10 cellular contexts compared by ENCODE assay signal in genomic region chr1:201593200-201593828, GRCh38. TPM values are rescaled to one million over a fixed set of nuclear protein-coding genes. Genes with fewer than 3 reads are reported as not detected.
DNase-seq lines count a peak whose midpoint lies in the region; ATAC-seq, FAIRE-seq and TF ChIP-seq lines count a peak whose summit lies in the region.
"Had no signal": no experiment of that assay in that cellular context is flagged by ENCODE, and none has a peak within 500 bp of the region (broad histone marks: within the 10 kb centered on the region; RNA-seq: fewer than 3 reads in every experiment).

No MANE protein-coding gene starts in this region.

- H3K4me1 ChIP-seq in SK-N-SH (ENCODE audit: control insufficient read depth in 1 of 2, insufficient read depth in 2 of 2, low read depth in 1 of 2, low read length in 1 of 2), result peaks cover 39 to 42% of the 10 kb centered on the region in 2 experiments

- H3K4me2 ChIP-seq in SK-N-SH, result peak overlapping the region; percentile 71

- no peak overlapping the region for H3K27ac Mint-ChIP-seq in activated CD8-positive, alpha-beta memory T cell treated with anti-CD3 and anti-CD28 coated beads, Interleukin-2, amount 10 ng/mL, durations not matched to agents 7 days and 5 days
- H3K27ac Mint-ChIP-seq: IgD-negative memory B cell had no signal

- peaks cover 3% of the 10 kb centered on the region for H3K27me3 Mint-ChIP-seq in activated CD8-positive, alpha-beta memory T cell treated with anti-CD3 and anti-CD28 coated beads, Interleukin-2, amount 10 ng/mL, durations not matched to agents 7 days and 5 days

- H3K4me3 ChIP-seq in HFF-Myc (replicated peaks; ENCODE audit: low read depth, low read length) (no peak overlapping the region), SK-N-SH (ENCODE audit: low read depth in 2 of 2, low read length in 1 of 2) (no peak overlapping the region)

- 4% methylated on average over 7 of the region's 7 CpGs for WGBS in SK-N-SH (ENCODE audit: low lambda C conversion rate)

- DNase-seq in HFF-Myc (ENCODE audit: extremely low read depth, low read depth) (peak; percentile 79), SK-N-SH (peak; percentile 71), glomerular visceral epithelial cell (ENCODE audit: extremely low spot score) (peak; percentile 78), stromal cell of bone marrow (ENCODE audit: low read depth) (peak; percentile 98), GM10248 (ENCODE audit: extremely low spot score) (no peak), urothelium cell line (ENCODE audit: low spot score) (no peak), cerebellar nuclear complex (lab: John Stamatoyannopoulos, UW) (no peak)
- no peak for DNase-seq in activated CD8-positive, alpha-beta memory T cell treated with anti-CD3 and anti-CD28 coated beads, Interleukin-2, amount 10 ng/mL, durations not matched to agents 7 days and 5 days
- DNase-seq: activated CD4-positive, alpha-beta T cell treated with anti-CD3 and anti-CD28 coated beads for 48 hours had no signal

- CTCF ChIA-PET in SK-N-SH (lab: Yijun Ruan, JAX), result interaction anchor here (1.5 to 2.7 kb wide), 5 partner anchors 11 to 200 kb away, joined by 5 to 10 read pairs (median 7); no protein-coding TSS in a partner anchor
- CTCF ChIA-PET in GM10248 (lab: Yijun Ruan, JAX), result no interaction called here
- CTCF ChIA-PET in activated CD8-positive, alpha-beta memory T cell treated with anti-CD3 and anti-CD28 coated beads, Interleukin-2, amount 10 ng/mL, durations not matched to agents 7 days and 5 days (lab: Charles Lee), result no interaction called here

- peaks cover 53% of the 10 kb centered on the region for H3F3A ChIP-seq in SK-N-SH (replicated peaks; ENCODE audit: insufficient read depth)

- no peaks in the 10 kb centered on the region for H3K36me3 Mint-ChIP-seq in activated CD8-positive, alpha-beta memory T cell treated with anti-CD3 and anti-CD28 coated beads, Interleukin-2, amount 10 ng/mL, durations not matched to agents 7 days and 5 days

- no peak overlapping the region for H3K4me3 Mint-ChIP-seq in activated CD8-positive, alpha-beta memory T cell treated with anti-CD3 and anti-CD28 coated beads, Interleukin-2, amount 10 ng/mL, durations not matched to agents 7 days and 5 days
- H3K4me3 Mint-ChIP-seq: IgD-negative memory B cell had no signal

- H3K9me3 ChIP-seq in SK-N-SH, result no peaks in the 10 kb centered on the region

- no peaks in the 10 kb centered on the region for H3K4me1 Mint-ChIP-seq in activated CD8-positive, alpha-beta memory T cell treated with anti-CD3 and anti-CD28 coated beads, Interleukin-2, amount 10 ng/mL, durations not matched to agents 7 days and 5 days

- ATAC-seq in activated CD8-positive, alpha-beta memory T cell treated with anti-CD3 and anti-CD28 coated beads, Interleukin-2, amount 10 ng/mL, durations not matched to agents 7 days and 5 days, result no peak

- TF ChIP-seq EP300 in SK-N-SH (IDR thresholded peaks at IDR 0.05; ENCODE audit: borderline replicate concordance in 1 of 2, low read depth in 1 of 2, low read length in 1 of 2), result peak; percentile 85 to 93

- peaks cover 27% of the 10 kb centered on the region for H4K20me1 ChIP-seq in SK-N-SH (ENCODE audit: insufficient read depth)

- H2AFZ ChIP-seq in SK-N-SH (ENCODE audit: low read depth), result no peak overlapping the region

- peak; percentile 35 for TF ChIP-seq RAD21 in SK-N-SH (IDR thresholded peaks at IDR 0.05; ENCODE audit: low read length)

- TF ChIP-seq CTCF in HFF-Myc (IDR thresholded peaks at IDR 0.05; ENCODE audit: low read depth, low read length, missing control alignments), result no peak
- no peak for TF ChIP-seq CTCF in SK-N-SH (IDR thresholded peaks at IDR 0.05)
- TF ChIP-seq CTCF in GM10248 (IDR thresholded peaks at IDR 0.05; ENCODE audit: control extremely low read depth, extremely low read depth, low read depth, missing control alignments), result no peak

- POLR2A ChIA-PET in SK-N-SH (lab: Yijun Ruan, JAX), result no interaction called here
- POLR2A ChIA-PET in GM10248 (lab: Yijun Ruan, JAX), result no interaction called here

- FAIRE-seq in urothelium cell line (lab: Jason Lieb, UNC), result no peak

- no peaks in the 10 kb centered on the region for H3K9me2 ChIP-seq in SK-N-SH

- no peaks in the 10 kb centered on the region for H3K27me3 ChIP-seq in SK-N-SH (ENCODE audit: insufficient read depth)

- no peaks in the 10 kb centered on the region for H3K9me3 Mint-ChIP-seq in activated CD8-positive, alpha-beta memory T cell treated with anti-CD3 and anti-CD28 coated beads, Interleukin-2, amount 10 ng/mL, durations not matched to agents 7 days and 5 days (ENCODE audit: low read depth)
- H3K9me3 Mint-ChIP-seq: IgD-negative memory B cell had no signal

- H3K79me2 ChIP-seq in SK-N-SH (ENCODE audit: insufficient read depth), result peaks cover 90% of the 10 kb centered on the region

- peak overlapping the region; percentile 91 to 98 for H3K27ac ChIP-seq in SK-N-SH (ENCODE audit: low read depth in 2 of 2, low read length in 1 of 2)

- peaks cover 28 to 69% of the 10 kb centered on the region in 2 experiments for H3K36me3 ChIP-seq in SK-N-SH (replicated peaks in 1 of 2; ENCODE audit: control insufficient read depth in 1 of 2, insufficient read depth in 2 of 2, low read length in 1 of 2)

- H3K9ac ChIP-seq in SK-N-SH, result peak overlapping the region; percentile 44; the same call in 1 of the 2 replicates

TF ChIP-seq in SK-N-SH, 30 proteins besides CTCF, POLR2A, EP300 and RAD21 (continues in another document):
- TF ChIP-seq YY1 (IDR thresholded peaks at IDR 0.05; ENCODE audit: low read depth) (peak; percentile 62; the same call in 1 of the 2 replicates), FOXM1 (IDR thresholded peaks at IDR 0.05; ENCODE audit: low read depth) (peak; percentile 80), POLR2AphosphoS5 (IDR thresholded peaks at IDR 0.05; ENCODE audit: low read depth, low read length) (peak; percentile 90), NFIC (IDR thresholded peaks at IDR 0.05; ENCODE audit: borderline replicate concordance) (peak; percentile 100), GATA2 (CRISPR knock-in tag; IDR thresholded peaks at IDR 0.05) (no peak), SMC3 (IDR thresholded peaks at IDR 0.05; ENCODE audit: low read depth, low read length) (0 out of 2 replicates have a peak, but pooled peaks have one; percentile 2), MAX (IDR thresholded peaks at IDR 0.05; ENCODE audit: low read depth) (peak; percentile 88), EZH2phosphoT487 (IDR thresholded peaks at IDR 0.05; ENCODE audit: borderline replicate concordance, low read depth) (no peak), SIN3A (IDR thresholded peaks at IDR 0.05; ENCODE audit: borderline replicate concordance, low read depth, low read length) (0 out of 2 replicates have a peak, but pooled peaks have one; percentile 61), PBX3 (IDR thresholded peaks at IDR 0.05) (peak; percentile 92), FOSL2 (IDR thresholded peaks at IDR 0.05; ENCODE audit: borderline replicate concordance, low read depth) (peak; percentile 94), RCOR1 (IDR thresholded peaks at IDR 0.05; ENCODE audit: low read length) (0 out of 2 replicates have a peak, but pooled peaks have one; percentile 56), TCF12 (IDR thresholded peaks at IDR 0.05) (peak; percentile 99), GABPA (IDR thresholded peaks at IDR 0.05; ENCODE audit: low read depth) (no peak; the same call in 1 of the 2 replicates), ZBTB33 (IDR thresholded peaks at IDR 0.05; ENCODE audit: borderline replicate concordance, low read depth) (peak; percentile 76; the same call in 1 of the 2 replicates), TEAD4 (IDR thresholded peaks at IDR 0.05; ENCODE audit: borderline replicate concordance, insufficient read depth) (peak; percentile 89), MXI1 (IDR thresholded peaks at IDR 0.05; ENCODE audit: low read depth, low read length) (peak; percentile 44; the same call in 1 of the 2 replicates), RXRA (IDR thresholded peaks at IDR 0.05; ENCODE audit: borderline replicate concordance, low read depth) (peak; percentile 86; the same call in 1 of the 2 replicates)

RNA-seq across cellular contexts. Expression of gene NAV1, which starts 54.4 kb away (rescaled TPM):
- polyA plus RNA-seq in SK-N-SH (2012; rRNA removed), result 13.3 and 16.1 TPM in 2 replicates
- polyA plus RNA-seq in SK-N-SH (2012; cell fraction: cytosol; rRNA removed), result 11.1 and 14.3 TPM in 2 replicates
- polyA plus RNA-seq in SK-N-SH (2012; cell fraction: nucleus; rRNA removed), result 39.7 and 44.9 TPM in 2 replicates
- total RNA-seq in activated CD8-positive, alpha-beta memory T cell treated with anti-CD3 and anti-CD28 coated beads, Interleukin-2, amount 10 ng/mL, durations not matched to agents 7 days and 5 days, result 1 to 10 TPM; 1.4 to 2.8 TPM

Comparison
In these comparisons a context has a peak if more than half of its experiments do, and no peak if none do; other contexts are left out.
1. DNase-seq: peak in HFF-Myc (single experiment), SK-N-SH (single experiment), glomerular visceral epithelial cell (single experiment) and stromal cell of bone marrow (single experiment); none in GM10248 (single experiment), urothelium cell line (single experiment), activated CD8-positive, alpha-beta memory T cell treated with anti-CD3 and anti-CD28 coated beads, Interleukin-2, amount 10 ng/mL, durations not matched to agents 7 days and 5 days (single experiment) and cerebellar nuclear complex (0 of 2).